Comparison of ENCODE assay signal across 24 cellular contexts in the genomic region with DNA sequence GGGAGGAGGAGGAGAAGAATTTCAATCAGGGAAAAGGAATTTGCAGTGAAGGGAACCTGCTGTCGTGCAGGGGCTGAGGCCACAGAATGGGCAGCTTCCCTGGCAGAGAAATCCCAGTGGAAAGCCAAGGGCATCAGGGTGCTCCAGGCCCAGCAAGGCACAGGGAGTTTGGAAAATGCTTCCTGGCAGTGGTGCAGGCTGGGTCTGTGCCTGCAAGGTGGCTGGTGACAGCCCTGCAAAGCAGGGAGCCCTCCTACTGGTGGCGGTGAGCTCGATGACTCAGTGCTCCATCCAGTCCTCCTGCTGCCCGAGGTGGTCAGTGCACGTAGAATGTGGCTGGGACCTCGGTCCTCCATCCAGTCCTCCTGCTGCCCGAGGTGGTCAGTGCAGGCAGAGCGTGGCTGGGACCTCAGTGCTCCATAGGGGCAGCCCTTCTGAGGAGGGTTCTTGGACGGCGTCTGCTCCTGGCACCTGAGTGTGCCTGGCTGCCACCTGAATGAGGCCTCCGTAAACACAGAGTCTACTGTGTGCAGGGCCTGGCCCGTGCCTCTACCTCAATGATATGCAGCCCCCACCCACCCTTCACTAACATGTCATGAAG.
"Had no signal": no experiment of that assay in that cellular context is flagged by ENCODE, and none has a peak within 500 bp of the region (broad histone marks: within the 10 kb centered on the region; RNA-seq: fewer than 3 reads in every experiment).

No MANE protein-coding gene starts in this region.

- H3K9me3 Mint-ChIP-seq: endodermal cell, memory B cell, naive B cell had no signal

- H3K36me3 ChIP-seq: colonic mucosa, left ventricle myocardium inferior, lower lobe of right lung, sigmoid colon had no signal

- DNase-seq: colonic mucosa; dermis blood vessel endothelial cell; effector CD4-positive, alpha-beta T cell; endodermal cell; erythroblast; foreskin keratinocyte; kidney; left cardiac atrium; left ventricle myocardium inferior; lower lobe of right lung; naive B cell; nephron progenitor cell; psoas muscle; retina; sigmoid colon; stimulated activated CD4-positive, alpha-beta T cell treated with anti-CD3 and anti-CD28 coated beads, Interleukin-2, amount 100 ng/mL, for 24 hours; stimulated activated CD4-positive, alpha-beta T cell treated with anti-CD3 and anti-CD28 coated beads, Interleukin-4, amount 100 ng/mL, for 4 hours; stimulated activated naive CD4-positive, alpha-beta T cell; trophoblast cell had no signal

- H3K27me3 ChIP-seq: colonic mucosa, foreskin keratinocyte, hepatocyte had no signal

- ATAC-seq: foreskin keratinocyte, left cardiac atrium, lower lobe of right lung, psoas muscle had no signal

- H2AFZ ChIP-seq: hepatocyte had no signal

- FAIRE-seq: endothelial cell of umbilical vein, kidney, urothelium cell line had no signal

- H3K27ac ChIP-seq: colonic mucosa, foreskin keratinocyte, hepatocyte, left ventricle myocardium inferior, lower lobe of right lung, psoas muscle, sigmoid colon, skin epidermis had no signal

- H3K36me3 Mint-ChIP-seq: memory B cell, naive B cell had no signal

- H3K4me2 ChIP-seq: hepatocyte had no signal

- H3K27ac Mint-ChIP-seq: endodermal cell, memory B cell, naive B cell, nephron progenitor cell had no signal

- H3K9me3 ChIP-seq: colonic mucosa, left ventricle myocardium inferior, lower lobe of right lung, psoas muscle, sigmoid colon had no signal

- H3K4me1 Mint-ChIP-seq: memory B cell, naive B cell had no signal

- H3K4me1 ChIP-seq: colonic mucosa, foreskin keratinocyte, left ventricle myocardium inferior, lower lobe of right lung, psoas muscle had no signal

- H3K79me2 ChIP-seq: hepatocyte had no signal

- H3K4me3 Mint-ChIP-seq: endodermal cell, memory B cell, naive B cell, nephron progenitor cell had no signal

- H3K4me3 ChIP-seq: colonic mucosa, hepatocyte, left ventricle myocardium inferior, lower lobe of right lung, psoas muscle, sigmoid colon, skin epidermis had no signal
